In genomic region chr19:1396019-1396767, GRCh38 we compare ENCODE assay signal across 17 cellular contexts. TPM values are rescaled to one million over a fixed set of nuclear protein-coding genes. Genes with fewer than 3 reads are reported as not detected.
DNase-seq lines count a peak whose midpoint lies in the region; ATAC-seq and TF ChIP-seq lines count a peak whose summit lies in the region.
"Had no signal": no experiment of that assay in that cellular context is flagged by ENCODE, and none has a peak within 500 bp of the region (broad histone marks: within the 10 kb centered on the region; RNA-seq: fewer than 3 reads in every experiment).

No MANE protein-coding gene starts in this region.

- POLR2A ChIA-PET in RWPE1 (lab: Yijun Ruan, JAX; ENCODE audit: low non-redundant PET): no interaction called here

- H3K27me3 ChIP-seq in left ventricle myocardium inferior (ENCODE audit: low read depth) (no peaks in the 10 kb centered on the region), skeletal muscle tissue (ENCODE audit: control insufficient read depth in 3 of 3, insufficient read depth in 3 of 3, low read length in 3 of 3) (no peaks in the 10 kb centered on the region)

- no peak for ATAC-seq in GM18861 (IDR thresholded peaks at IDR 0.05; ENCODE audit: unreplicated experiment)
- ATAC-seq: activated naive CD8-positive, alpha-beta T cell treated with anti-CD3 and anti-CD28 coated beads, Interleukin-2, amount 50 U/mL, for 24 hours had no signal

- CTCF ChIA-PET in RWPE1 (lab: Yijun Ruan, JAX): no interaction called here

- H3K36me3 ChIP-seq in left ventricle myocardium inferior (peaks cover 37% of the 10 kb centered on the region), skeletal muscle tissue (ENCODE audit: control insufficient read depth in 3 of 3, insufficient read depth in 3 of 3, low read length in 3 of 3) (peaks cover 30 to 40% (median 35%) of the 10 kb centered on the region in 3 donors)

- TF ChIP-seq CTCF in RWPE1 (conservative IDR thresholded peaks at IDR 0.05; ENCODE audit: low read depth) (no peak), left ventricle myocardium inferior (IDR thresholded peaks at IDR 0.05; ENCODE audit: borderline replicate concordance) (no peak), GM13976 (IDR thresholded peaks at IDR 0.05; ENCODE audit: borderline replicate concordance, control extremely low read depth, extremely low read depth, insufficient read depth, missing control alignments) (no peak)

- DNase-seq in DMS 273 (lab: John Stamatoyannopoulos, UW; ENCODE audit: unreplicated experiment) (peak; percentile 67), DMS 273 treated with DMSO at 0.1 percent for 48 hours (lab: John Stamatoyannopoulos, UW) (no peak), RWPE1 (ENCODE audit: low spot score) (no peak), left ventricle myocardium inferior (no peak), NCI-H82 treated with DMSO at 0.1 percent for 48 hours (lab: John Stamatoyannopoulos, UW; ENCODE audit: unreplicated experiment) (no peak), GM13976 (ENCODE audit: low spot score) (no peak)
- DNase-seq: 8988T; activated CD4-positive, alpha-beta memory T cell treated with anti-CD3 and anti-CD28 coated beads, Interleukin-2, amount 10 ng/mL, durations not matched to agents 7 days and 5 days; activated naive CD8-positive, alpha-beta T cell treated with anti-CD3 and anti-CD28 coated beads, Interleukin-2, amount 50 U/mL, for 24 hours; endodermal cell; hippocampal formation; kidney glomerular epithelial cell; NCI-H1694 treated with DMSO at 0.1 percent for 48 hours; NCI-H510A had no signal

- H3K4me1 ChIP-seq in left ventricle myocardium inferior (peaks cover 50% of the 10 kb centered on the region), skeletal muscle tissue (ENCODE audit: control insufficient read depth in 3 of 3, insufficient read depth in 3 of 3, low read length in 3 of 3) (peaks cover 25 to 48% (median 42%) of the 10 kb centered on the region in 3 donors)
- H3K4me1 ChIP-seq: parathyroid adenoma had no signal

- intact Hi-C loops in left ventricle myocardium inferior (cut with micrococcal nuclease): no loop called here

- H3K9ac ChIP-seq in skeletal muscle tissue (ENCODE audit: low read depth in 1 of 3, low read length in 3 of 3): peak overlapping the region in 2 of 3 donors; percentile 33 to 62
- H3K9ac ChIP-seq: parathyroid adenoma had no signal

- in situ Hi-C loops in GM13976 (cut with MboI; ENCODE audit: low sequenced_read_pairs, unreplicated experiment): no loop called here

- H3K4me3 ChIP-seq in left ventricle myocardium inferior: peak overlapping the region; percentile 37
- peak overlapping the region in 2 of 3 donors; percentile 19 to 35 for H3K4me3 ChIP-seq in skeletal muscle tissue (ENCODE audit: low read length in 3 of 3)

- H3K9me3 ChIP-seq in left ventricle myocardium inferior (replicated peaks) (no peaks in the 10 kb centered on the region), skeletal muscle tissue (ENCODE audit: control insufficient read depth in 3 of 3, low read length in 3 of 3) (no peaks in the 10 kb centered on the region)

- H3K27ac ChIP-seq in RWPE1 (peak overlapping the region; percentile 78), left ventricle myocardium inferior (replicated peaks) (peak overlapping the region; percentile 43), skeletal muscle tissue (ENCODE audit: low read depth, low read length) (no peak overlapping the region)
- H3K27ac ChIP-seq: parathyroid adenoma had no signal

RNA-seq across cellular contexts. Expression of gene GAMT, which starts 5.1 kb away (rescaled TPM):
- total RNA-seq in left ventricle myocardium inferior (77.0 TPM), skeletal muscle tissue (101 TPM)

RNA-seq across cellular contexts. Expression of gene DAZAP1, which starts 11.2 kb away (rescaled TPM):
- total RNA-seq in left ventricle myocardium inferior (81.8 TPM), skeletal muscle tissue (27.1 TPM)

RNA-seq across cellular contexts. Expression of gene NDUFS7, which starts 12.5 kb away (rescaled TPM):
- total RNA-seq in left ventricle myocardium inferior (380 TPM), skeletal muscle tissue (43.3 TPM)

RNA-seq across cellular contexts. Expression of gene RPS15, which starts 42.0 kb away (rescaled TPM):
- total RNA-seq in left ventricle myocardium inferior (588 TPM), skeletal muscle tissue (354 TPM)

RNA-seq across cellular contexts. Expression of gene APC2, which starts 53.7 kb away (rescaled TPM):
- 0.22 TPM for total RNA-seq in left ventricle myocardium inferior
- total RNA-seq in skeletal muscle tissue: 1.0 TPM
